In the genomic region with DNA sequence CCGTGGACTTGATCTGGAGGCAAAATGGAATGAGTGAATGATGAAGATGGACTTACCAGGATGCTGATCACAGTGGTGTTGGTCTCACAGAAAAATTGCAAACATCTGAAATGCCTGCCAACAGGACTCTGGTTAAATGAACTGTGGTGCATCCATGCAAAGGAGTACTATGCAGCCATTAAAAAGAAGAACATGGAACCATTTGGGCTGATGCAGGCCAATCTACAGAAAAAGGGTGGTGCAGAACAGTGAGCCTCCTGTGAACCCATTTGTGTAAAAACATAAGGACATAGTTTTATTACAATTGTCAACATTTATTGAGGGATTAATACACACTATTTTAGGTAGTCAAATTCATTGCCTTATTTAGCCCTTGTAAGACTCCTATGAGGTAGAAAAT, we compare ENCODE assay signal across 35 cellular contexts.
DNase-seq lines count a peak whose midpoint lies in the region; ATAC-seq, FAIRE-seq and TF ChIP-seq lines count a peak whose summit lies in the region.
"Had no signal": no experiment of that assay in that cellular context is flagged by ENCODE, and none has a peak within 500 bp of the region (broad histone marks: within the 10 kb centered on the region; RNA-seq: fewer than 3 reads in every experiment).

No MANE protein-coding gene starts in this region.

- H3K4me1 ChIP-seq in HEK293 (ENCODE audit: control insufficient read depth, insufficient read depth, low read length) (no peaks in the 10 kb centered on the region), K562 (replicated peaks in 1 of 2; ENCODE audit: control insufficient read depth in 2 of 2, insufficient read depth in 2 of 2, low read length in 2 of 2) (peaks cover 9 to 10% of the 10 kb centered on the region in 2 experiments; a peak in 3 of 5 replicates), H1 (replicated peaks in 1 of 4; ENCODE audit: control insufficient read depth in 3 of 4, insufficient read depth in 4 of 4, low read length in 3 of 4) (no peaks in the 10 kb centered on the region)
- H3K4me1 ChIP-seq: BE2C, BLaER1 had no signal

- no peaks in the 10 kb centered on the region for H3K79me2 ChIP-seq in K562 (ENCODE audit: control insufficient read depth, insufficient read depth, low read length)
- no peaks in the 10 kb centered on the region for H3K79me2 ChIP-seq in H1 (ENCODE audit: control insufficient read depth in 1 of 2, insufficient read depth in 2 of 2, low read length in 2 of 2)

- peaks cover 6% of the 10 kb centered on the region; the same call in 1 of the 2 replicates for H3K79me1 ChIP-seq in H1 (ENCODE audit: low read depth, low read length)

- H2BK5ac ChIP-seq in H1 (ENCODE audit: low read depth, low read length): no peak overlapping the region

- FAIRE-seq in K562 (lab: Jason Lieb, UNC): no peak
- no peak for FAIRE-seq in H1 (lab: Jason Lieb, UNC)
- FAIRE-seq: A204.1, A549, D721Med had no signal

- BruUV-seq in K562 (replicated peaks; lab: Mats Ljungman, UMichigan): no TSS peak

- POLR2A ChIA-PET in HEK293 (lab: Yijun Ruan, JAX): no interaction called here
- POLR2A ChIA-PET in K562 (lab: Yijun Ruan, JAX): no interaction called here
- POLR2A ChIA-PET in H1 (lab: Charles Lee; ENCODE audit: partially characterized antibody): no interaction called here

- H2BK120ac ChIP-seq in H1 (replicated peaks; ENCODE audit: low read depth, low read length): no peak overlapping the region

- no peak overlapping the region for H2BK15ac ChIP-seq in H1 (ENCODE audit: low read length)

- H4K8ac ChIP-seq in H1 (ENCODE audit: extremely low read depth, insufficient read depth, low read length): no peak overlapping the region

- no peak overlapping the region for H3K4me3 Mint-ChIP-seq in stimulated activated naive CD8-positive, alpha-beta T cell treated with anti-CD3 and anti-CD28 coated beads, Interleukin-15, amount 100 ng/mL, for 72 hours
- H3K4me3 Mint-ChIP-seq: B cell; CD14-positive monocyte; CD4-positive, alpha-beta memory T cell; CD4-positive, alpha-beta T cell; CD4-positive, CD25-positive, alpha-beta regulatory T cell; CD8-positive, alpha-beta memory T cell; CD8-positive, alpha-beta T cell had no signal

- H3K23me2 ChIP-seq in H1 (ENCODE audit: low read depth, low read length): no peaks in the 10 kb centered on the region

- TF ChIP-seq CTCF in HEK293 (tag by site-specific recombination; IDR thresholded peaks at IDR 0.05) (no peak), K562 (IDR thresholded peaks at IDR 0.05 in 2 of 3, conservative IDR thresholded peaks at IDR 0.05 in 1 of 3; ENCODE audit: insufficient read depth in 2 of 3, low read depth in 1 of 3, low read length in 3 of 3) (no peak), H1 (IDR thresholded peaks at IDR 0.05; ENCODE audit: control extremely low read depth in 1 of 3, insufficient read depth in 1 of 3, low read depth in 1 of 3, low read length in 3 of 3) (no peak)

- H3K27me3 Mint-ChIP-seq in stimulated activated naive CD8-positive, alpha-beta T cell treated with anti-CD3 and anti-CD28 coated beads, Interleukin-15, amount 100 ng/mL, for 72 hours: peaks cover 15% of the 10 kb centered on the region
- H3K27me3 Mint-ChIP-seq: CD4-positive, CD25-positive, alpha-beta regulatory T cell had no signal

- no peak overlapping the region for H2BK20ac ChIP-seq in H1 (ENCODE audit: low read length)

- H3K14ac ChIP-seq in H1 (ENCODE audit: insufficient read length): no peak overlapping the region

- DNase-seq in K562 (ENCODE audit: extremely low read depth in 1 of 4, low spot score in 3 of 4) (no peak), H1 (ENCODE audit: low read depth in 1 of 2, low spot score in 2 of 2) (no peak), HuH-7.5 (ENCODE audit: low spot score) (no peak), NCI-H1930 (lab: John Stamatoyannopoulos, UW) (no peak)
- DNase-seq in stimulated activated naive CD8-positive, alpha-beta T cell treated with anti-CD3 and anti-CD28 coated beads, Interleukin-15, amount 100 ng/mL, for 72 hours: no peak
- DNase-seq: 8988T; ACHN; AML-193; BE2C; C1 segment of cervical spinal cord; Caco-2; Calu3; CD4-positive, alpha-beta memory T cell; CD4-positive, alpha-beta T cell; CD4-positive, CD25-positive, alpha-beta regulatory T cell; CD8-positive, alpha-beta memory T cell; CD8-positive, alpha-beta T cell; COR-L47; DMS 273 treated with DMSO at 0.1 percent for 48 hours; DMS153; DMS53; DMS79; DMS79 treated with DMSO at 0.1 percent for 48 hours; DND-41; EL had no signal

- no peak for TF ChIP-seq EP300 in K562 (IDR thresholded peaks at IDR 0.05; ENCODE audit: low read length)
- no peak for TF ChIP-seq EP300 in H1 (IDR thresholded peaks at IDR 0.05; ENCODE audit: borderline replicate concordance in 1 of 2, low read depth in 2 of 2, low read length in 2 of 2)

- H3K27me3 ChIP-seq in K562 (ENCODE audit: control insufficient read depth in 2 of 2, insufficient read depth in 2 of 2, low read length in 2 of 2): peaks cover 3 to 12% of the 10 kb centered on the region in 2 experiments; a peak in 2 of 5 replicates
- no peaks in the 10 kb centered on the region for H3K27me3 ChIP-seq in H1 (replicated peaks in 1 of 4; ENCODE audit: control insufficient read depth in 3 of 4, extremely low read depth in 1 of 4, insufficient read depth in 3 of 4, low read length in 3 of 4)
- H3K27me3 ChIP-seq: BLaER1; BLaER1 treated with 17β-estradiol and CSF1 and Interleukin-3, amounts not matched to agents 10 nM and 100 nM had no signal

- H4K5ac ChIP-seq in H1 (ENCODE audit: insufficient read length, low read depth, low read length): no peak overlapping the region

- no peak overlapping the region for H2BK12ac ChIP-seq in H1 (ENCODE audit: low read depth, low read length)

- no peak overlapping the region for H3K18ac ChIP-seq in H1 (ENCODE audit: extremely low read depth, low read length)

- in situ Hi-C loops in K562 (cut with MboI): no loop called here

- H2AK5ac ChIP-seq in H1 (ENCODE audit: low read depth, low read length): no peak overlapping the region

- no peak overlapping the region for H3K27ac Mint-ChIP-seq in stimulated activated naive CD8-positive, alpha-beta T cell treated with anti-CD3 and anti-CD28 coated beads, Interleukin-15, amount 100 ng/mL, for 72 hours
- H3K27ac Mint-ChIP-seq: B cell; CD14-positive monocyte; CD4-positive, alpha-beta memory T cell; CD4-positive, alpha-beta T cell; CD4-positive, CD25-positive, alpha-beta regulatory T cell; CD8-positive, alpha-beta memory T cell; CD8-positive, alpha-beta T cell had no signal

- no peak for TF ChIP-seq POLR2A in K562 (conservative IDR thresholded peaks at IDR 0.05)
- no peak for TF ChIP-seq POLR2A in H1 (IDR thresholded peaks at IDR 0.05; ENCODE audit: control extremely low read depth in 1 of 2, low read depth in 2 of 2, low read length in 2 of 2)

- H3K27ac ChIP-seq in HEK293 (ENCODE audit: extremely low read depth, low read depth, low read length) (no peak overlapping the region), K562 (ENCODE audit: extremely low read depth, low read depth, low read length) (no peak overlapping the region), H1 (ENCODE audit: low read depth, low read length) (no peak overlapping the region)
- H3K27ac ChIP-seq: 22Rv1; A549; BLaER1; BLaER1 treated with 17β-estradiol and CSF1 and Interleukin-3, amounts not matched to agents 10 nM and 100 nM; C4-2B had no signal

- no peak for TF ChIP-seq RAD21 in K562 (CRISPR knock-in tag; conservative IDR thresholded peaks at IDR 0.05 in 1 of 2, IDR thresholded peaks at IDR 0.05 in 1 of 2)
- TF ChIP-seq RAD21 in H1 (IDR thresholded peaks at IDR 0.05 in 1 of 2, conservative IDR thresholded peaks at IDR 0.05 in 1 of 2; ENCODE audit: low read depth in 2 of 2, low read length in 2 of 2): no peak

- H3K4me2 ChIP-seq in K562 (ENCODE audit: insufficient read depth, low read length): no peak overlapping the region
- no peak overlapping the region for H3K4me2 ChIP-seq in H1 (ENCODE audit: insufficient read depth in 1 of 2, low read depth in 2 of 2, low read length in 2 of 2)
- H3K4me2 ChIP-seq: A549; BLaER1; BLaER1 treated with 17β-estradiol and CSF1 and Interleukin-3, amounts not matched to agents 10 nM and 100 nM had no signal

- H4K91ac ChIP-seq in H1 (replicated peaks; ENCODE audit: insufficient read length, low read length): no peak overlapping the region

- ATAC-seq in K562: no peak
- no peak for ATAC-seq in stimulated activated naive CD8-positive, alpha-beta T cell treated with anti-CD3 and anti-CD28 coated beads, Interleukin-15, amount 100 ng/mL, for 72 hours
- ATAC-seq: A549; CD8-positive, alpha-beta T cell had no signal

- no peak overlapping the region for H3K56ac ChIP-seq in H1 (replicated peaks; ENCODE audit: insufficient read length, low read depth, low read length)

- H3K4ac ChIP-seq in H1 (replicated peaks; ENCODE audit: insufficient read length, low read depth, low read length): no peak overlapping the region

- no peak overlapping the region for H3K23ac ChIP-seq in H1 (ENCODE audit: insufficient read length)

- H3K36me3 ChIP-seq in HEK293 (ENCODE audit: control insufficient read depth in 2 of 2, insufficient read depth in 1 of 2, low read length in 2 of 2): no peaks in the 10 kb centered on the region
- H3K36me3 ChIP-seq in K562 (ENCODE audit: control insufficient read depth, insufficient read depth, low read length): no peaks in the 10 kb centered on the region
- peaks cover 0 to 4% (median 2%) of the 10 kb centered on the region in 4 experiments; a peak in 3 of 8 replicates for H3K36me3 ChIP-seq in H1 (ENCODE audit: control insufficient read depth in 2 of 4, insufficient read depth in 4 of 4, low read length in 3 of 4)
- H3K36me3 ChIP-seq: BE2C; BLaER1; BLaER1 treated with 17β-estradiol and CSF1 and Interleukin-3, amounts not matched to agents 10 nM and 100 nM had no signal

- no peaks in the 10 kb centered on the region for H3K9me3 ChIP-seq in HEK293 (ENCODE audit: control insufficient read depth, insufficient read depth, low read depth, low read length)
- no peaks in the 10 kb centered on the region for H3K9me3 ChIP-seq in K562 (replicated peaks; ENCODE audit: control insufficient read depth, insufficient read depth, low read depth, low read length)
- H3K9me3 ChIP-seq in H1 (ENCODE audit: insufficient read depth in 2 of 2, low read depth in 1 of 2, low read length in 1 of 2): no peaks in the 10 kb centered on the region
- H3K9me3 ChIP-seq: A549 had no signal

- no peaks in the 10 kb centered on the region for H3K4me1 Mint-ChIP-seq in stimulated activated naive CD8-positive, alpha-beta T cell treated with anti-CD3 and anti-CD28 coated beads, Interleukin-15, amount 100 ng/mL, for 72 hours
- H3K4me1 Mint-ChIP-seq: B cell; CD14-positive monocyte; CD4-positive, alpha-beta memory T cell; CD8-positive, alpha-beta memory T cell had no signal

- H4K20me1 ChIP-seq in K562 (replicated peaks; ENCODE audit: control insufficient read depth, insufficient read depth, low read length) (no peaks in the 10 kb centered on the region), H1 (replicated peaks in 1 of 2; ENCODE audit: control insufficient read depth in 1 of 2, insufficient read depth in 2 of 2, low read length in 2 of 2) (peaks cover 0 to 1% of the 10 kb centered on the region in 2 experiments)
- H4K20me1 ChIP-seq: BLaER1; BLaER1 treated with 17β-estradiol and CSF1 and Interleukin-3, amounts not matched to agents 10 nM and 100 nM had no signal

- WGBS in K562 (ENCODE audit: insufficient coverage, low coverage, missing lambda C conversion rate): 0% methylated on average over 1 of the region's 1 CpG
- WGBS in H1 (ENCODE audit: extremely low coverage in 1 of 2, insufficient coverage in 1 of 2, insufficient read length in 1 of 2, insufficient replicate concordance in 2 of 2, low coverage in 1 of 2, low lambda C conversion rate in 2 of 2, missing lambda C conversion rate in 1 of 2), 2 experiments: 90% methylated on average over 1 of the region's 1 CpG; no CpG with 5 or more reads in 1 of the 2 experiments

- H3K4me3 ChIP-seq in HEK293 (ENCODE audit: low read depth, low read length): no peak overlapping the region
- no peak overlapping the region for H3K4me3 ChIP-seq in K562
- no peak overlapping the region for H3K4me3 ChIP-seq in H1 (ENCODE audit: extremely low read depth in 1 of 4, insufficient read depth in 2 of 4, low read depth in 3 of 4, low read length in 4 of 4)
- H3K4me3 ChIP-seq: A549; BLaER1; BLaER1 treated with 17β-estradiol and CSF1 and Interleukin-3, amounts not matched to agents 10 nM and 100 nM had no signal

- intact Hi-C loops in K562 (cut with micrococcal nuclease): no loop called here

- no peaks in the 10 kb centered on the region for H3K9me1 ChIP-seq in K562 (ENCODE audit: control insufficient read depth, insufficient read depth, low read length)

- CTCF ChIA-PET in HEK293 (lab: Yijun Ruan, JAX) (no interaction called here), K562 (lab: Yijun Ruan, JAX; ENCODE audit: low intra/inter-chr PET ratio) (no interaction called here), H1 (lab: Charles Lee; ENCODE audit: partially characterized antibody) (no interaction called here)

- peaks cover 0 to 6% of the 10 kb centered on the region in 2 donors for H3K9me3 Mint-ChIP-seq in stimulated activated naive CD8-positive, alpha-beta T cell treated with anti-CD3 and anti-CD28 coated beads, Interleukin-15, amount 100 ng/mL, for 72 hours

- H2AFZ ChIP-seq in K562 (ENCODE audit: low read depth, low read length): no peak overlapping the region
- H2AFZ ChIP-seq in H1 (ENCODE audit: low read length): no peak overlapping the region

- no peak overlapping the region for H3K9ac ChIP-seq in K562 (ENCODE audit: insufficient read depth in 1 of 2, low read depth in 2 of 2, low read length in 2 of 2)
- H3K9ac ChIP-seq in H1 (replicated peaks in 1 of 4; ENCODE audit: extremely low read depth in 1 of 4, low read depth in 3 of 4, low read length in 3 of 4): no peak overlapping the region
- H3K9ac ChIP-seq: BLaER1; BLaER1 treated with 17β-estradiol and CSF1 and Interleukin-3, amounts not matched to agents 10 nM and 100 nM had no signal
